25 cellular contexts compared by ENCODE assay signal in the genomic region with DNA sequence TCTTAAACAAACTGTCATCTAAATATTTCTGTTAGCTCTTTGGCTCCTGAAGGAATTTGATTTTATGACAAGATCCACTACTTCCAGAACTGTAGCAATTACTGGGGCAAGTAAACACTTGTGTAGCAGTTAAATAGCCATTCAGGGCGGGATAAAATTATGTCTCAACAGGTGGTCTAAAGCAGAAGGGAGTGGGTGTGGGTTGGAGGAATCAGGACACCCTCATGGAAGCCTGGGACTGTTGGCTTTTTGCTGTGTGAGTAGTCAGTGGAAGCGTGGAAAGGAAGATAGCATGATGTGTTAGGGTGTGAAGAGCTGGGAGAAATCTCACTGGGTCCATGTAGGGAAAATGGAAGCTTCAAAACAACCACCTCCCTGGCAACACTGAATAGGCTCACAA.
"Had no signal": no experiment of that assay in that cellular context is flagged by ENCODE, and none has a peak within 500 bp of the region (broad histone marks: within the 10 kb centered on the region; RNA-seq: fewer than 3 reads in every experiment).

No MANE protein-coding gene starts in this region.

- H3K4me3 ChIP-seq: colonic mucosa, esophagus squamous epithelium, heart right ventricle, left lung, lower lobe of right lung, prostate gland, right atrium auricular region, sigmoid colon, skin epidermis, suprapubic skin, transverse colon, upper lobe of right lung, uterus had no signal

- H3K36me3 ChIP-seq: colonic mucosa, esophagus squamous epithelium, heart right ventricle, left lung, lower lobe of right lung, prostate gland, right atrium auricular region, sigmoid colon, suprapubic skin, transverse colon, upper lobe of right lung, uterus had no signal

- DNase-seq: colonic mucosa; effector memory CD4-positive, alpha-beta T cell; erythroblast; esophagus squamous epithelium; foreskin melanocyte; glutamatergic neuron; heart right ventricle; hippocampal formation; left cardiac atrium; left lung; lower lobe of right lung; naive B cell; nucleus accumbens; sigmoid colon; stimulated activated CD4-positive, alpha-beta T cell treated with anti-CD3 and anti-CD28 coated beads, Interleukin-15, amount 100 ng/mL, for 24 hours; stimulated activated CD4-positive, alpha-beta T cell treated with anti-CD3 and anti-CD28 coated beads, Interleukin-2, amount 100 ng/mL, for 48 hours; stimulated activated naive B cell treated with anti-CD40 and anti-IgM and Interleukin-4, amounts not matched to agents 10 μg/mL and 1 μg/mL and 100 μg/mL, for 72 hours; transverse colon; upper lobe of right lung; uterus had no signal

- H3K9me3 ChIP-seq: colonic mucosa, esophagus squamous epithelium, heart right ventricle, left lung, lower lobe of right lung, prostate gland, right atrium auricular region, sigmoid colon, suprapubic skin, transverse colon, upper lobe of right lung, uterus had no signal

- H3K27me3 ChIP-seq: colonic mucosa, esophagus squamous epithelium, heart right ventricle, left lung, right atrium auricular region, sigmoid colon, suprapubic skin, transverse colon, upper lobe of right lung, uterus had no signal

- H3K4me1 ChIP-seq: colonic mucosa, esophagus squamous epithelium, left lung, lower lobe of right lung, prostate gland, suprapubic skin, transverse colon, upper lobe of right lung, uterus had no signal

- H3K27ac ChIP-seq: colonic mucosa, esophagus squamous epithelium, left lung, lower lobe of right lung, prostate gland, right atrium auricular region, sigmoid colon, suprapubic skin, transverse colon, upper lobe of right lung, uterus had no signal

- FAIRE-seq: islet of Langerhans had no signal
